ENCODE assay signal across 13 cellular contexts in the genomic region with DNA sequence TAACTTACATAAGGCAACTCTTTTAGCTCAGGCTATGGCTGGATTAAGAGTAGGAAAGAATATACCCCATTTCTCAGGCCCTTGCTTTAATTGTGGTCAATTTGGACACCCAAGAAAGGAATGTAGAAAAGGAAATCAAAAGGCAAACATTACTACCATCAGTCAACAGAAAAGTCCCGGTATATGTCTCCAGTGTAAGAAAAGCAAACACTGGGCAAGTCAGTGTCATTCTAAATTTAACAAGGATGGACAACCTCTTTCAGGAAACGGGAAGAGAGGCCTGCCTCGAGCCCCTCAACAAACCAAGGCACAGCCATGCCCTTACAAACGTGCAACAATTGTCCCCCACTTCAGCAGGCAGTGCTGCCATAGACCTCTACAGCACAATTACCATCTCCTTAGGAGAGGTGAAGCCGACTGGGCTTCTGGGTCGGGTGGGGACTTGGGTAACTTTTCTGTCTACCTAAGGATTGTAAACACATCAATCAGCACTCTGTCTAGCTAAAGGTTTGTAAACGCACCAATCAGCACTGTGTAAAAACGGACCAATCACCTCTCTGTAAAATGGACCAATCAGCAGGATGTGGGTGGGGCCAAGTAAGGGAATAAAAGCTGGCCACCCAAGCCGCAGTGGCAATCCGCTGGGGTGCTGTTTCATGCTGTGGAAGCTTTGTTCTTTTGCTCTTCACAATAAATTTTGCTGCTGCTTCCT. TPM values are rescaled to one million over a fixed set of nuclear protein-coding genes. Genes with fewer than 3 reads are reported as not detected.
DNase-seq lines count a peak whose midpoint lies in the region; ATAC-seq and TF ChIP-seq lines count a peak whose summit lies in the region.
"Had no signal": no experiment of that assay in that cellular context is flagged by ENCODE, and none has a peak within 500 bp of the region (broad histone marks: within the 10 kb centered on the region; RNA-seq: fewer than 3 reads in every experiment).

No MANE protein-coding gene starts in this region.

- peaks cover 41% of the 10 kb centered on the region for H3K36me3 Mint-ChIP-seq in activated CD8-positive, alpha-beta memory T cell treated with anti-CD3 and anti-CD28 coated beads, Interleukin-2, amount 10 ng/mL, durations not matched to agents 7 days and 5 days

- no peaks in the 10 kb centered on the region for H4K20me1 ChIP-seq in PC-3 (ENCODE audit: low read length)
- H4K20me1 ChIP-seq in osteoblast (ENCODE audit: insufficient read depth, low read length), result no peaks in the 10 kb centered on the region

- 62% methylated on average over 10 of the region's 10 CpGs for WGBS in prostate gland

- H2AFZ ChIP-seq in PC-3 (ENCODE audit: low read length) (no peak overlapping the region), osteoblast (ENCODE audit: low read length) (no peak overlapping the region)

- CTCF ChIA-PET in activated CD8-positive, alpha-beta memory T cell treated with anti-CD3 and anti-CD28 coated beads, Interleukin-2, amount 10 ng/mL, durations not matched to agents 7 days and 5 days (lab: Charles Lee), result interaction anchor here (0.7 to 2.2 kb wide), 4 partner anchors 10 to 63 kb away, joined by 3 to 5 read pairs (median 4); no protein-coding TSS in a partner anchor
- CTCF ChIA-PET in PC-3 (lab: Charles Lee), result interaction anchor here (0.9 to 1.8 kb wide), 2 partner anchors 10 to 12 kb away, joined by 3 to 10 read pairs; partner anchors contain the start of gene MRPL58

- H3K4me3 Mint-ChIP-seq in activated CD8-positive, alpha-beta memory T cell treated with anti-CD3 and anti-CD28 coated beads, Interleukin-2, amount 10 ng/mL, durations not matched to agents 7 days and 5 days, result no peak overlapping the region
- H3K4me3 Mint-ChIP-seq: activated naive CD4-positive, alpha-beta T cell treated with anti-CD3 and anti-CD28 coated beads, Interleukin-2, amount 50 U/mL, for 24 hours; IgD-negative memory B cell had no signal

- no peaks in the 10 kb centered on the region for H3K9me3 ChIP-seq in PC-3 (ENCODE audit: low read length)
- no peaks in the 10 kb centered on the region for H3K9me3 ChIP-seq in prostate gland
- no peaks in the 10 kb centered on the region for H3K9me3 ChIP-seq in osteoblast (ENCODE audit: low read depth, low read length)

- peaks cover 5% of the 10 kb centered on the region for H3K27me3 Mint-ChIP-seq in activated CD8-positive, alpha-beta memory T cell treated with anti-CD3 and anti-CD28 coated beads, Interleukin-2, amount 10 ng/mL, durations not matched to agents 7 days and 5 days
- H3K27me3 Mint-ChIP-seq: activated naive CD4-positive, alpha-beta T cell treated with anti-CD3 and anti-CD28 coated beads, Interleukin-2, amount 50 U/mL, for 24 hours; IgD-negative memory B cell had no signal

- ATAC-seq in activated CD8-positive, alpha-beta memory T cell treated with anti-CD3 and anti-CD28 coated beads, Interleukin-2, amount 10 ng/mL, durations not matched to agents 7 days and 5 days, result peak; percentile 55
- ATAC-seq in PC-3 (peak; percentile 95), GM21367 (IDR thresholded peaks at IDR 0.05; ENCODE audit: unreplicated experiment) (no peak)

- H3K4me1 ChIP-seq in PC-3 (ENCODE audit: insufficient read depth, low read length) (peaks cover 14% of the 10 kb centered on the region), prostate gland (replicated peaks) (peaks cover 6% of the 10 kb centered on the region), osteoblast (ENCODE audit: insufficient read depth, low read length) (no peaks in the 10 kb centered on the region)
- H3K4me1 ChIP-seq: SJCRH30 had no signal

- H3K4me2 ChIP-seq in PC-3 (ENCODE audit: low read length), result peak overlapping the region; percentile 34
- H3K4me2 ChIP-seq in osteoblast (ENCODE audit: insufficient read depth, low read length), result no peak overlapping the region

- DNase-seq in activated CD8-positive, alpha-beta memory T cell treated with anti-CD3 and anti-CD28 coated beads, Interleukin-2, amount 10 ng/mL, durations not matched to agents 7 days and 5 days, result peak; percentile 60
- no peak for DNase-seq in activated CD8-positive, alpha-beta memory T cell treated with anti-CD3 and anti-CD28 coated beads, Interleukin-2, amount 50 U/mL, for 4 hours
- DNase-seq in PC-3 (peak; percentile 51), prostate gland (ENCODE audit: low spot score) (no peak), DMS79 treated with DMSO at 0.1 percent for 48 hours (lab: John Stamatoyannopoulos, UW) (no peak), osteoblast (ENCODE audit: insufficient read length, low spot score, missing footprints) (no peak)
- peak; percentile 7 for DNase-seq in activated effector memory CD4-positive, alpha-beta T cell treated with Interleukin-2 at 50 U/mL for 16 hours
- DNase-seq: cerebellar nuclear complex, SJCRH30, substantia nigra had no signal

- H3F3A ChIP-seq in PC-3 (ENCODE audit: low read length, unreplicated experiment), result no peaks in the 10 kb centered on the region

- no peaks in the 10 kb centered on the region for H3K9me3 Mint-ChIP-seq in activated CD8-positive, alpha-beta memory T cell treated with anti-CD3 and anti-CD28 coated beads, Interleukin-2, amount 10 ng/mL, durations not matched to agents 7 days and 5 days (ENCODE audit: low read depth)
- H3K9me3 Mint-ChIP-seq: activated naive CD4-positive, alpha-beta T cell treated with anti-CD3 and anti-CD28 coated beads, Interleukin-2, amount 50 U/mL, for 24 hours had no signal

- no peaks in the 10 kb centered on the region for H3K79me2 ChIP-seq in PC-3 (ENCODE audit: low read length)
- H3K79me2 ChIP-seq in osteoblast (ENCODE audit: insufficient read depth, low read length), result no peaks in the 10 kb centered on the region

- H3K4me3 ChIP-seq in PC-3 (ENCODE audit: low read length) (no peak overlapping the region), prostate gland (no peak overlapping the region), osteoblast (ENCODE audit: insufficient read depth, low read length) (no peak overlapping the region)
- H3K4me3 ChIP-seq: SJCRH30 had no signal

- POLR2A ChIA-PET in PC-3 (lab: Charles Lee; ENCODE audit: unreplicated experiment), result no interaction called here

- peaks cover 22% of the 10 kb centered on the region for H3K4me1 Mint-ChIP-seq in activated CD8-positive, alpha-beta memory T cell treated with anti-CD3 and anti-CD28 coated beads, Interleukin-2, amount 10 ng/mL, durations not matched to agents 7 days and 5 days

- peak overlapping the region; percentile 49 for H3K27ac ChIP-seq in PC-3 (ENCODE audit: low read length)
- peak overlapping the region; percentile 30 to 59 for H3K27ac ChIP-seq in prostate gland
- H3K27ac ChIP-seq in osteoblast (ENCODE audit: low read depth, low read length), result no peak overlapping the region
- H3K27ac ChIP-seq: SJCRH30 had no signal

- no peaks in the 10 kb centered on the region for H3K9me2 ChIP-seq in PC-3 (replicated peaks; ENCODE audit: low read length)

- no peak for TF ChIP-seq CTCF in PC-3 (conservative IDR thresholded peaks at IDR 0.05; ENCODE audit: low read depth, low read length)
- TF ChIP-seq CTCF in prostate gland (IDR thresholded peaks at IDR 0.05), result no peak
- no peak for TF ChIP-seq CTCF in osteoblast (IDR thresholded peaks at IDR 0.05; ENCODE audit: extremely low read depth, low read depth, low read length)

- H3K27ac Mint-ChIP-seq in activated CD8-positive, alpha-beta memory T cell treated with anti-CD3 and anti-CD28 coated beads, Interleukin-2, amount 10 ng/mL, durations not matched to agents 7 days and 5 days, result no peak overlapping the region
- H3K27ac Mint-ChIP-seq: activated naive CD4-positive, alpha-beta T cell treated with anti-CD3 and anti-CD28 coated beads, Interleukin-2, amount 50 U/mL, for 24 hours; IgD-negative memory B cell had no signal

- H3K27me3 ChIP-seq in PC-3 (ENCODE audit: low read length) (no peaks in the 10 kb centered on the region), prostate gland (replicated peaks; ENCODE audit: insufficient read depth) (no peaks in the 10 kb centered on the region), osteoblast (ENCODE audit: insufficient read depth, low read length) (no peaks in the 10 kb centered on the region)
- H3K27me3 ChIP-seq: SJCRH30 had no signal

- BruUV-seq in PC-3 (replicated peaks; lab: Mats Ljungman, UMichigan), result TSS peak; percentile 55

- H3K36me3 ChIP-seq in PC-3 (ENCODE audit: low read depth, low read length) (peaks cover 24% of the 10 kb centered on the region), prostate gland (no peaks in the 10 kb centered on the region), osteoblast (ENCODE audit: insufficient read depth, low read length) (peaks cover 25% of the 10 kb centered on the region)

- intact Hi-C loops in PC-3 (cut with micrococcal nuclease), result loop anchor here (1.0 kb wide), 2 partner anchors 7 to 12 kb away; no protein-coding TSS in a partner anchor
- intact Hi-C loops in prostate gland (cut with DNase I), result no loop called here

- no peak for TF ChIP-seq POLR2A in prostate gland (IDR thresholded peaks at IDR 0.05)

- H3K9ac ChIP-seq in PC-3 (ENCODE audit: low read length), result no peak overlapping the region

RNA-seq across cellular contexts. Expression of gene MRPL58, which starts 12.4 kb away (rescaled TPM):
- 10 to 100 TPM; 45.9 to 53.1 TPM for total RNA-seq in activated CD8-positive, alpha-beta memory T cell treated with anti-CD3 and anti-CD28 coated beads, Interleukin-2, amount 10 ng/mL, durations not matched to agents 7 days and 5 days
- total RNA-seq in PC-3 (2014; rRNA removed) (151 and 195 TPM in 2 replicates), prostate gland (10 to 100 TPM; 28.4 to 73.8 TPM), osteoblast (21.2 and 23.5 TPM in 2 replicates)

RNA-seq across cellular contexts. Expression of gene ATP5PD, which starts 21.9 kb away (rescaled TPM):
- total RNA-seq in activated CD8-positive, alpha-beta memory T cell treated with anti-CD3 and anti-CD28 coated beads, Interleukin-2, amount 10 ng/mL, durations not matched to agents 7 days and 5 days, result 100 to 1,000 TPM; 188 to 210 TPM
- total RNA-seq in PC-3 (2014; rRNA removed), result 361 and 374 TPM in 2 replicates
- 100 to 1,000 TPM; 116 to 201 TPM for total RNA-seq in prostate gland
- 240 and 278 TPM in 2 replicates for total RNA-seq in osteoblast

RNA-seq across cellular contexts. Expression of gene KCTD2, which starts 22.2 kb away (rescaled TPM):
- total RNA-seq in activated CD8-positive, alpha-beta memory T cell treated with anti-CD3 and anti-CD28 coated beads, Interleukin-2, amount 10 ng/mL, durations not matched to agents 7 days and 5 days, result 10 to 100 TPM; 16.8 to 19.1 TPM
- total RNA-seq in PC-3 (2014; rRNA removed) (23.8 and 28.0 TPM in 2 replicates), prostate gland (100 to 1,000 TPM in 1 of 2 donors, 10 to 100 TPM in 1; 24.4 to 104 TPM), osteoblast (19.7 and 20.3 TPM in 2 replicates)

RNA-seq across cellular contexts. Expression of gene CDR2L, which starts 37.4 kb away (rescaled TPM):
- total RNA-seq in activated CD8-positive, alpha-beta memory T cell treated with anti-CD3 and anti-CD28 coated beads, Interleukin-2, amount 10 ng/mL, durations not matched to agents 7 days and 5 days, result under 1 TPM; 0.32 to 0.47 TPM
- total RNA-seq in PC-3 (2014; rRNA removed), result 35.8 and 50.9 TPM in 2 replicates
- total RNA-seq in prostate gland, result 10 to 100 TPM; 13.7 to 34.9 TPM
- total RNA-seq in osteoblast, result 15.9 and 16.6 TPM in 2 replicates

RNA-seq across cellular contexts. Expression of gene HID1, which starts 52.3 kb away (rescaled TPM):
- not detected for total RNA-seq in activated CD8-positive, alpha-beta memory T cell treated with anti-CD3 and anti-CD28 coated beads, Interleukin-2, amount 10 ng/mL, durations not matched to agents 7 days and 5 days
- total RNA-seq in PC-3 (2014; rRNA removed), result 40.6 and 51.0 TPM in 2 replicates
- 100 to 1,000 TPM in 1 of 2 donors, 10 to 100 TPM in 1; 87.1 to 101 TPM for total RNA-seq in prostate gland
- total RNA-seq in osteoblast, result 0.36 TPM in 1 of 2 replicates, not detected in the other

Comparison
In these comparisons a context has a peak if more than half of its experiments do, and no peak if none do; other contexts are left out.
1. DNase-seq: peak in activated CD8-positive, alpha-beta memory T cell treated with anti-CD3 and anti-CD28 coated beads, Interleukin-2, amount 10 ng/mL, durations not matched to agents 7 days and 5 days (single experiment), PC-3 (single experiment) and activated effector memory CD4-positive, alpha-beta T cell treated with Interleukin-2 at 50 U/mL for 16 hours (single experiment); none in activated CD8-positive, alpha-beta memory T cell treated with anti-CD3 and anti-CD28 coated beads, Interleukin-2, amount 50 U/mL, for 4 hours (single experiment), prostate gland (single experiment), DMS79 treated with DMSO at 0.1 percent for 48 hours (single experiment) and osteoblast (single experiment).